In genomic region chr7:39623312-39624201, GRCh38 we compare ENCODE assay signal across 9 cellular contexts. TPM values are rescaled to one million over a fixed set of nuclear protein-coding genes. Genes with fewer than 3 reads are reported as not detected.
A peak's percentile ranks its signal among the peaks of the same experiment; 100 is the strongest.
DNase-seq lines count a peak whose midpoint lies in the region; ATAC-seq, FAIRE-seq and TF ChIP-seq lines count a peak whose summit lies in the region.
"Had no signal": no experiment of that assay in that cellular context is flagged by ENCODE, and none has a peak within 500 bp of the region (broad histone marks: within the 10 kb centered on the region; RNA-seq: fewer than 3 reads in every experiment).

TSS of gene RALA (plus strand) at chr7:39623572. CDS start at chr7:39686668, 63,096 bp downstream.

- no peaks in the 10 kb centered on the region for H3K27me3 ChIP-seq in keratinocyte (ENCODE audit: control insufficient read depth, extremely low read depth, insufficient read depth, low read length)

- peaks cover 47% of the 10 kb centered on the region for H3K4me1 ChIP-seq in keratinocyte (ENCODE audit: control insufficient read depth, extremely low read depth, insufficient read depth, low read length)

- no peaks in the 10 kb centered on the region for H3K9me1 ChIP-seq in keratinocyte (ENCODE audit: control insufficient read depth, extremely low read depth, insufficient read depth, low read length)

- H3K36me3 ChIP-seq in keratinocyte (ENCODE audit: control insufficient read depth in 2 of 2, extremely low read depth in 1 of 2, insufficient read depth in 2 of 2, low read length in 2 of 2): peaks cover 2 to 6% of the 10 kb centered on the region in 2 experiments

- H3K4me3 ChIP-seq in keratinocyte (ENCODE audit: control insufficient read depth in 2 of 3, extremely low read depth in 1 of 3, insufficient read depth in 2 of 3, low read depth in 1 of 3, low read length in 3 of 3): peak within 1 kb of the TSS; percentile 87 to 97 (median 92)

- H2AFZ ChIP-seq in keratinocyte (ENCODE audit: control insufficient read depth, low read length): peak within 1 kb of the TSS; percentile 64

- TF ChIP-seq CTCF in keratinocyte (optimal IDR thresholded peaks at IDR 0.05 in 1 of 3, IDR thresholded peaks at IDR 0.05 in 1 of 3, conservative IDR thresholded peaks at IDR 0.05 in 1 of 3; ENCODE audit: extremely low read depth in 1 of 3, insufficient read depth in 2 of 3, low read length in 3 of 3): no peak

- H3K4me2 ChIP-seq in keratinocyte (ENCODE audit: control insufficient read depth, extremely low read depth, insufficient read depth, low read depth, low read length): peak within 1 kb of the TSS; percentile 99

- no peak for FAIRE-seq in keratinocyte (lab: Jason Lieb, UNC)
- FAIRE-seq: colon had no signal

- dilution Hi-C loops in keratinocyte (cut with MboI; ENCODE audit: extremely low pct_ligation_motif_present, low sequenced_read_pairs): no loop called here

- ATAC-seq in GM19035 (IDR thresholded peaks at IDR 0.05; ENCODE audit: unreplicated experiment) (peak; percentile 95), HG03342 (IDR thresholded peaks at IDR 0.05; ENCODE audit: unreplicated experiment) (peak; percentile 93)

- peak; percentile 94 for DNase-seq in AG20443 (ENCODE audit: low spot score)
- DNase-seq in NCI-H460 (ENCODE audit: extremely low read depth, low read depth): peak; percentile 88
- DNase-seq in activated CD4-positive, alpha-beta T cell treated with anti-CD3 and anti-CD28 coated beads for 1 hour: peak; percentile 80
- DNase-seq in cerebellar nuclear complex (lab: John Stamatoyannopoulos, UW): peak; percentile 31 to 74
- DNase-seq in keratinocyte (ENCODE audit: low read depth, low spot score): peak; percentile 54
- peak; percentile 79 to 87 (median 81) for DNase-seq in stimulated activated CD4-positive, alpha-beta T cell treated with anti-CD3 and anti-CD28 coated beads, Interleukin-12 subunit alpha, Interleukin-12 subunit beta, amount 100 ng/mL, for 48 hours (ENCODE audit: low read depth in 2 of 3, low spot score in 1 of 3)

- H3K9me3 ChIP-seq in keratinocyte (ENCODE audit: control insufficient read depth, low read depth, low read length): no peaks in the 10 kb centered on the region

- peak within 1 kb of the TSS; percentile 92 for H3K27ac ChIP-seq in keratinocyte (ENCODE audit: control insufficient read depth, insufficient read depth, low read length)

- peaks cover 57% of the 10 kb centered on the region for H3K79me2 ChIP-seq in keratinocyte (ENCODE audit: control insufficient read depth, insufficient read depth, low read length)

- H3K9ac ChIP-seq in keratinocyte (ENCODE audit: control insufficient read depth, extremely low read depth, insufficient read depth, low read length): peak within 1 kb of the TSS; percentile 95

- H4K20me1 ChIP-seq in keratinocyte (ENCODE audit: control insufficient read depth, extremely low read depth, insufficient read depth, low read length): no peaks in the 10 kb centered on the region

RNA-seq across cellular contexts. Expression of gene RALA, which starts in this region (rescaled TPM):
- total RNA-seq in NCI-H460 (2014; rRNA removed; shearing (Covaris generic)): 14.3 and 20.0 TPM in 2 replicates
- 8.4 and 11.8 TPM in 2 replicates for polyA plus RNA-seq in NCI-H460 (2014; cell fraction: nucleus; rRNA removed)
- polyA plus RNA-seq in keratinocyte: 40.5 to 64.6 TPM (median 44.2 TPM) in 3 replicates
- polyA plus RNA-seq in keratinocyte (2011; ENCODE audit: low read depth): 143 TPM
- polyA plus RNA-seq in keratinocyte (2011; cell fraction: cytosol; rRNA removed): 44.0 and 74.3 TPM in 2 replicates
- polyA plus RNA-seq in keratinocyte (2011; cell fraction: nucleus; rRNA removed): 30.9 and 38.6 TPM in 2 replicates
- polyA plus RNA-seq in keratinocyte (2012; ENCODE audit: low replicate concordance): 37.1 and 66.7 TPM in 2 replicates
- 30.9 to 60.7 TPM (median 30.9 TPM) in 3 replicates for polyA minus RNA-seq in keratinocyte
- 71.0 TPM for polyA minus RNA-seq in keratinocyte (2011; cell fraction: cytosol; rRNA and poly(A)+ RNA removed)
- polyA minus RNA-seq in keratinocyte (2011; cell fraction: nucleus; rRNA and poly(A)+ RNA removed): 30.6 and 42.5 TPM in 2 replicates

Comparison
In these comparisons a context has a peak if more than half of its experiments do, and no peak if none do; other contexts are left out.
1. Peak in every context shown above with its lines: DNase-seq, ATAC-seq, H3K4me3 ChIP-seq and H3K27ac ChIP-seq.